9 cellular contexts compared by ENCODE assay signal in genomic region chr5:150138551-150139265, GRCh38. TPM values are rescaled to one million over a fixed set of nuclear protein-coding genes. Genes with fewer than 3 reads are reported as not detected.
DNase-seq lines count a peak whose midpoint lies in the region; ATAC-seq, FAIRE-seq and TF ChIP-seq lines count a peak whose summit lies in the region.
"Had no signal": no experiment of that assay in that cellular context is flagged by ENCODE, and none has a peak within 500 bp of the region (broad histone marks: within the 10 kb centered on the region; RNA-seq: fewer than 3 reads in every experiment).

No MANE protein-coding gene starts in this region.

- POLR2A ChIA-PET in endothelial cell of umbilical vein (lab: Charles Lee) = interaction anchor here (0.8 to 1.0 kb wide), 2 partner anchors 14 to 117 kb away, joined by 3 read pairs; no protein-coding TSS in a partner anchor

- peak; percentile 32 for DNase-seq in NCI-H446 treated with DMSO at 0.1 percent for 48 hours (lab: John Stamatoyannopoulos, UW)
- peak; percentile 86 for DNase-seq in endothelial cell of umbilical vein (ENCODE audit: low read depth, low spot score)
- peak; percentile 9 for DNase-seq in middle frontal gyrus (ENCODE audit: extremely low spot score, low spot score)
- DNase-seq in upper lobe of right lung = no peak
- no peak for DNase-seq in NOMO-1 treated with DMSO at 0.1 percent for 48 hours (lab: John Stamatoyannopoulos, UW; ENCODE audit: unreplicated experiment)
- DNase-seq in activated CD8-positive, alpha-beta memory T cell treated with anti-CD3 and anti-CD28 coated beads, Interleukin-2, amount 10 ng/mL, durations not matched to agents 7 days and 5 days = no peak
- DNase-seq in NCI-H187 treated with DMSO at 0.1 percent for 48 hours (lab: John Stamatoyannopoulos, UW) = no peak

- no peak for TF ChIP-seq POLR2A in endothelial cell of umbilical vein (IDR thresholded peaks at IDR 0.05; ENCODE audit: low read depth, low read length)

- TF ChIP-seq CTCF in endothelial cell of umbilical vein (IDR thresholded peaks at IDR 0.05; ENCODE audit: extremely low read depth in 1 of 2, insufficient read depth in 1 of 2, low read depth in 1 of 2, low read length in 2 of 2) (no peak), upper lobe of right lung (IDR thresholded peaks at IDR 0.05) (no peak)

- no peaks in the 10 kb centered on the region for H3K9me3 Mint-ChIP-seq in activated CD8-positive, alpha-beta memory T cell treated with anti-CD3 and anti-CD28 coated beads, Interleukin-2, amount 10 ng/mL, durations not matched to agents 7 days and 5 days (ENCODE audit: low read depth)
- H3K9me3 Mint-ChIP-seq: stimulated activated naive CD8-positive, alpha-beta T cell treated with anti-CD3 and anti-CD28 coated beads, Interleukin-15, Interleukin-2, amounts not matched to agents 100 ng/mL and 50 ng/mL, for 24 hours had no signal

- H3K9ac ChIP-seq in endothelial cell of umbilical vein (replicated peaks; ENCODE audit: extremely low read depth, insufficient read depth, low read length) = no peak overlapping the region

- H3K79me2 ChIP-seq in endothelial cell of umbilical vein (ENCODE audit: control insufficient read depth, insufficient read depth, low read length) = no peaks in the 10 kb centered on the region

- H2AFZ ChIP-seq in endothelial cell of umbilical vein (ENCODE audit: low read depth, low read length) = no peak overlapping the region

- H3K4me1 ChIP-seq in endothelial cell of umbilical vein (ENCODE audit: control insufficient read depth, extremely low read depth, insufficient read depth, low read length) (peaks cover 29% of the 10 kb centered on the region), upper lobe of right lung (peaks cover 63% of the 10 kb centered on the region)

- H3K4me3 Mint-ChIP-seq in activated CD8-positive, alpha-beta memory T cell treated with anti-CD3 and anti-CD28 coated beads, Interleukin-2, amount 10 ng/mL, durations not matched to agents 7 days and 5 days = no peak overlapping the region
- H3K4me3 Mint-ChIP-seq: stimulated activated naive CD8-positive, alpha-beta T cell treated with anti-CD3 and anti-CD28 coated beads, Interleukin-15, Interleukin-2, amounts not matched to agents 100 ng/mL and 50 ng/mL, for 24 hours had no signal

- peaks cover 21% of the 10 kb centered on the region for H3K4me1 Mint-ChIP-seq in activated CD8-positive, alpha-beta memory T cell treated with anti-CD3 and anti-CD28 coated beads, Interleukin-2, amount 10 ng/mL, durations not matched to agents 7 days and 5 days

- dilution Hi-C loops in endothelial cell of umbilical vein (cut with MboI; ENCODE audit: extremely low pct_ligation_motif_present, low sequenced_read_pairs) = no loop called here

- no peak overlapping the region for H3K4me2 ChIP-seq in endothelial cell of umbilical vein (ENCODE audit: insufficient read depth, low read length)

- FAIRE-seq in endothelial cell of umbilical vein (lab: Jason Lieb, UNC) = no peak

- H3K27ac ChIP-seq in endothelial cell of umbilical vein (ENCODE audit: insufficient read depth, low read depth, low read length) (no peak overlapping the region), upper lobe of right lung (peak overlapping the region; percentile 70)

- intact Hi-C loops in endothelial cell of umbilical vein (cut with micrococcal nuclease) = loop anchor here (5.0 kb wide), 1 partner anchor 1054 kb away; no protein-coding TSS in a partner anchor
- intact Hi-C loops in upper lobe of right lung (cut with DNase I) = no loop called here

- no peaks in the 10 kb centered on the region for H3K9me1 ChIP-seq in endothelial cell of umbilical vein (replicated peaks; ENCODE audit: control insufficient read depth, extremely low read depth, insufficient read depth, low read length)

- no peaks in the 10 kb centered on the region for H3K27me3 Mint-ChIP-seq in activated CD8-positive, alpha-beta memory T cell treated with anti-CD3 and anti-CD28 coated beads, Interleukin-2, amount 10 ng/mL, durations not matched to agents 7 days and 5 days
- H3K27me3 Mint-ChIP-seq: stimulated activated naive CD8-positive, alpha-beta T cell treated with anti-CD3 and anti-CD28 coated beads, Interleukin-15, Interleukin-2, amounts not matched to agents 100 ng/mL and 50 ng/mL, for 24 hours had no signal

- H3K9me3 ChIP-seq in endothelial cell of umbilical vein (replicated peaks; ENCODE audit: control insufficient read depth, insufficient read depth, low read length) (no peaks in the 10 kb centered on the region), upper lobe of right lung (no peaks in the 10 kb centered on the region)

- no peak overlapping the region for H3K27ac Mint-ChIP-seq in activated CD8-positive, alpha-beta memory T cell treated with anti-CD3 and anti-CD28 coated beads, Interleukin-2, amount 10 ng/mL, durations not matched to agents 7 days and 5 days
- H3K27ac Mint-ChIP-seq: stimulated activated naive CD8-positive, alpha-beta T cell treated with anti-CD3 and anti-CD28 coated beads, Interleukin-15, Interleukin-2, amounts not matched to agents 100 ng/mL and 50 ng/mL, for 24 hours had no signal

- H3K27me3 ChIP-seq in endothelial cell of umbilical vein (ENCODE audit: control insufficient read depth in 2 of 2, insufficient read depth in 2 of 2, low read length in 2 of 2) = peaks cover 0 to 6% of the 10 kb centered on the region in 2 experiments
- H3K27me3 ChIP-seq in upper lobe of right lung = no peaks in the 10 kb centered on the region

- H3K4me3 ChIP-seq in endothelial cell of umbilical vein (replicated peaks in 1 of 3; ENCODE audit: insufficient read depth in 1 of 3, low read depth in 1 of 3, low read length in 3 of 3) = no peak overlapping the region
- H3K4me3 ChIP-seq in upper lobe of right lung = no peak overlapping the region

- H3K36me3 ChIP-seq in endothelial cell of umbilical vein (ENCODE audit: control insufficient read depth in 2 of 2, extremely low read depth in 1 of 2, insufficient read depth in 2 of 2, low read length in 2 of 2) (no peaks in the 10 kb centered on the region), upper lobe of right lung (no peaks in the 10 kb centered on the region)

- peak; percentile 31 for ATAC-seq in upper lobe of right lung
- no peak for ATAC-seq in esophagus mucosa
- no peak for ATAC-seq in activated CD8-positive, alpha-beta memory T cell treated with anti-CD3 and anti-CD28 coated beads, Interleukin-2, amount 10 ng/mL, durations not matched to agents 7 days and 5 days

- no TSS peak for BruUV-seq in endothelial cell of umbilical vein (replicated peaks; lab: Mats Ljungman, UMichigan)

- CTCF ChIA-PET in endothelial cell of umbilical vein (lab: Charles Lee) = interaction anchor here (1.2 to 3.8 kb wide), 2 partner anchors 10 to 37 kb away, joined by 4 to 11 read pairs; no protein-coding TSS in a partner anchor
- CTCF ChIA-PET in activated CD8-positive, alpha-beta memory T cell treated with anti-CD3 and anti-CD28 coated beads, Interleukin-2, amount 10 ng/mL, durations not matched to agents 7 days and 5 days (lab: Charles Lee) = interaction anchor here (0.8 kb wide), 1 partner anchor 12 kb away, joined by 3 read pairs; no protein-coding TSS in a partner anchor

- H4K20me1 ChIP-seq in endothelial cell of umbilical vein (replicated peaks; ENCODE audit: control insufficient read depth, extremely low read depth, insufficient read depth, low read length) = no peaks in the 10 kb centered on the region

- H3K36me3 Mint-ChIP-seq in activated CD8-positive, alpha-beta memory T cell treated with anti-CD3 and anti-CD28 coated beads, Interleukin-2, amount 10 ng/mL, durations not matched to agents 7 days and 5 days = peaks cover 10% of the 10 kb centered on the region

RNA-seq across cellular contexts. Expression of gene PDGFRB, which starts 16.9 kb away (rescaled TPM):
- total RNA-seq in endothelial cell of umbilical vein (1.0 and 1.7 TPM in 2 replicates), upper lobe of right lung (120 TPM), esophagus mucosa (11.5 TPM)
- polyA plus RNA-seq in endothelial cell of umbilical vein = 1.4 and 2.9 TPM in 2 replicates
- 1.5 TPM in 2 replicates for polyA plus RNA-seq in endothelial cell of umbilical vein (2011; cell fraction: cytosol; rRNA removed)
- polyA plus RNA-seq in endothelial cell of umbilical vein (2011; cell fraction: nucleus; rRNA removed) = 2.3 and 3.1 TPM in 2 replicates
- polyA plus RNA-seq in endothelial cell of umbilical vein (2012) = 0.29 and 0.93 TPM in 2 replicates
- polyA minus RNA-seq in endothelial cell of umbilical vein = 2.5 and 4.4 TPM in 2 replicates
- 1.7 TPM for polyA minus RNA-seq in endothelial cell of umbilical vein (2011; cell fraction: cytosol; rRNA and poly(A)+ RNA removed)
- polyA minus RNA-seq in endothelial cell of umbilical vein (2011; cell fraction: nucleus; rRNA and poly(A)+ RNA removed) = 3.3 and 4.8 TPM in 2 replicates
- total RNA-seq in activated CD8-positive, alpha-beta memory T cell treated with anti-CD3 and anti-CD28 coated beads, Interleukin-2, amount 10 ng/mL, durations not matched to agents 7 days and 5 days = 10 to 100 TPM; 53.3 to 68.9 TPM

RNA-seq across cellular contexts. Expression of gene CDX1, which starts 27.9 kb away (rescaled TPM):
- not detected in 2 replicates for total RNA-seq in endothelial cell of umbilical vein
- polyA plus RNA-seq in endothelial cell of umbilical vein = not detected in 2 replicates
- not detected in 2 replicates for polyA plus RNA-seq in endothelial cell of umbilical vein (2011; cell fraction: cytosol; rRNA removed)
- not detected in 2 replicates for polyA plus RNA-seq in endothelial cell of umbilical vein (2011; cell fraction: nucleus; rRNA removed)
- not detected in 2 replicates for polyA plus RNA-seq in endothelial cell of umbilical vein (2012)
- not detected in 2 replicates for polyA minus RNA-seq in endothelial cell of umbilical vein
- polyA minus RNA-seq in endothelial cell of umbilical vein (2011; cell fraction: cytosol; rRNA and poly(A)+ RNA removed) = not detected
- polyA minus RNA-seq in endothelial cell of umbilical vein (2011; cell fraction: nucleus; rRNA and poly(A)+ RNA removed) = not detected in 2 replicates
- not detected for total RNA-seq in upper lobe of right lung
- not detected for total RNA-seq in esophagus mucosa
- total RNA-seq in activated CD8-positive, alpha-beta memory T cell treated with anti-CD3 and anti-CD28 coated beads, Interleukin-2, amount 10 ng/mL, durations not matched to agents 7 days and 5 days = not detected

RNA-seq across cellular contexts. Expression of gene SLC6A7, which starts 51.2 kb away (rescaled TPM):
- total RNA-seq in endothelial cell of umbilical vein (not detected in 2 replicates), upper lobe of right lung (not detected), esophagus mucosa (not detected)
- polyA plus RNA-seq in endothelial cell of umbilical vein = not detected in 2 replicates
- not detected in 2 replicates for polyA plus RNA-seq in endothelial cell of umbilical vein (2011; cell fraction: cytosol; rRNA removed)
- not detected in 2 replicates for polyA plus RNA-seq in endothelial cell of umbilical vein (2011; cell fraction: nucleus; rRNA removed)
- not detected in 2 replicates for polyA plus RNA-seq in endothelial cell of umbilical vein (2012)
- polyA minus RNA-seq in endothelial cell of umbilical vein = not detected in 2 replicates
- polyA minus RNA-seq in endothelial cell of umbilical vein (2011; cell fraction: cytosol; rRNA and poly(A)+ RNA removed) = not detected
- not detected in 2 replicates for polyA minus RNA-seq in endothelial cell of umbilical vein (2011; cell fraction: nucleus; rRNA and poly(A)+ RNA removed)
- total RNA-seq in activated CD8-positive, alpha-beta memory T cell treated with anti-CD3 and anti-CD28 coated beads, Interleukin-2, amount 10 ng/mL, durations not matched to agents 7 days and 5 days = not detected

RNA-seq across cellular contexts. Expression of gene CSF1R, which starts 52.4 kb away (rescaled TPM):
- total RNA-seq in endothelial cell of umbilical vein = not detected in 2 replicates
- not detected in 2 replicates for polyA plus RNA-seq in endothelial cell of umbilical vein
- polyA plus RNA-seq in endothelial cell of umbilical vein (2011; cell fraction: cytosol; rRNA removed) = not detected in 2 replicates
- not detected in 2 replicates for polyA plus RNA-seq in endothelial cell of umbilical vein (2011; cell fraction: nucleus; rRNA removed)
- not detected in 2 replicates for polyA plus RNA-seq in endothelial cell of umbilical vein (2012)
- polyA minus RNA-seq in endothelial cell of umbilical vein = not detected in 2 replicates
- not detected for polyA minus RNA-seq in endothelial cell of umbilical vein (2011; cell fraction: cytosol; rRNA and poly(A)+ RNA removed)
- polyA minus RNA-seq in endothelial cell of umbilical vein (2011; cell fraction: nucleus; rRNA and poly(A)+ RNA removed) = not detected in 2 replicates
- 48.7 TPM for total RNA-seq in upper lobe of right lung
- 2.7 TPM for total RNA-seq in esophagus mucosa
- under 1 TPM in 1 of 2 experiments, not detected in 1; 0.26 TPM for total RNA-seq in activated CD8-positive, alpha-beta memory T cell treated with anti-CD3 and anti-CD28 coated beads, Interleukin-2, amount 10 ng/mL, durations not matched to agents 7 days and 5 days

Comparison
In these comparisons a context has a peak if more than half of its experiments do, and no peak if none do; other contexts are left out.
1. DNase-seq: peak in NCI-H446 treated with DMSO at 0.1 percent for 48 hours (single experiment), endothelial cell of umbilical vein (single experiment) and middle frontal gyrus (single experiment); none in upper lobe of right lung (single experiment), NOMO-1 treated with DMSO at 0.1 percent for 48 hours (single experiment), activated CD8-positive, alpha-beta memory T cell treated with anti-CD3 and anti-CD28 coated beads, Interleukin-2, amount 10 ng/mL, durations not matched to agents 7 days and 5 days (single experiment) and NCI-H187 treated with DMSO at 0.1 percent for 48 hours (single experiment).